ENCODE assay signal across 28 cellular contexts in genomic region chr22:36616682-36617081, GRCh38.
"Had no signal": no experiment of that assay in that cellular context is flagged by ENCODE, and none has a peak within 500 bp of the region (broad histone marks: within the 10 kb centered on the region; RNA-seq: fewer than 3 reads in every experiment).

No MANE protein-coding gene starts in this region.

- DNase-seq: dermis blood vessel endothelial cell; dorsolateral prefrontal cortex; effector CD8-positive, alpha-beta T cell; effector memory CD8-positive, alpha-beta T cell; endodermal cell; erythroblast; esophagus squamous epithelium; foreskin fibroblast; foreskin melanocyte; gastrocnemius medialis; glutamatergic neuron; head of caudate nucleus; heart right ventricle; hippocampal formation; left cardiac atrium; left lung; left ventricle myocardium superior; lower lobe of right lung; mesenchymal stem cell; mucosa of descending colon; naive B cell had no signal

- H3K4me1 ChIP-seq: gastrocnemius medialis, heart right ventricle, left lung, lower lobe of right lung had no signal

- H3K36me3 ChIP-seq: esophagus squamous epithelium, gastrocnemius medialis, heart right ventricle, left lung, lower lobe of right lung had no signal

- H3K4me3 ChIP-seq: coronary artery, dorsolateral prefrontal cortex, esophagus squamous epithelium, gastrocnemius medialis, heart right ventricle, left lung, lower lobe of right lung, mucosa of descending colon had no signal

- H3K9me3 ChIP-seq: gastrocnemius medialis, left lung, lower lobe of right lung, mucosa of descending colon had no signal

- FAIRE-seq: colon, endometrium, islet of Langerhans, keratinocyte had no signal

- H3K27ac ChIP-seq: coronary artery, dorsolateral prefrontal cortex, epithelial cell of prostate, esophagus squamous epithelium, gastrocnemius medialis, heart right ventricle, left lung, lower lobe of right lung had no signal

- ATAC-seq: effector memory CD8-positive, alpha-beta T cell; esophagus mucosa; gastrocnemius medialis; heart right ventricle; left cardiac atrium; left lung; left ventricle myocardium superior; lower lobe of right lung; mucosa of descending colon had no signal
